17 cellular contexts compared by ENCODE assay signal in the genomic region with DNA sequence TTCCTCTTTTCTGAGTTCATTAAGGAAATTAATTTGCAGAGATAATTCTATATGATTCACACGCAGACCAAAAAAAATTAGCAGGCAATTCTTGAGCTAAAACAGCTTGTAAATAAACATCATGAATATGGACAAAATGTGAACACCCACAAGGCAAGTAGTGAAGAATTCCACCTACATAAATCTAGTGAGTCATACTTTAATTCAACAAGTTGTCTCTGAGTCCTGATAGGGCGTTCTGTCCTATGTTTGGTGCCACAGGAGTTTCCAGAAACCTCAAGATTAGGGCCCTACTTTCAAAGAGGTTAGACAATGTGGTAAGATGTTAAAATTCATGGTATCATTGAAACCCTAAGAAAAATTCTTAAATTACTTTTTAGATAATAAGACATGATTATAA.
DNase-seq lines count a peak whose midpoint lies in the region; ATAC-seq and TF ChIP-seq lines count a peak whose summit lies in the region.
"Had no signal": no experiment of that assay in that cellular context is flagged by ENCODE, and none has a peak within 500 bp of the region (broad histone marks: within the 10 kb centered on the region; RNA-seq: fewer than 3 reads in every experiment).

No MANE protein-coding gene starts in this region.

- TF ChIP-seq CTCF in activated CD8-positive, alpha-beta T cell treated with anti-CD3 and anti-CD28 coated beads for 36 hours (IDR thresholded peaks at IDR 0.05): no peak
- TF ChIP-seq CTCF in RWPE1 (conservative IDR thresholded peaks at IDR 0.05; ENCODE audit: low read depth): no peak
- TF ChIP-seq CTCF in esophagus squamous epithelium (IDR thresholded peaks at IDR 0.05): no peak
- no peak for TF ChIP-seq CTCF in stomach (IDR thresholded peaks at IDR 0.05)

- POLR2A ChIA-PET in activated CD8-positive, alpha-beta T cell treated with anti-CD3 and anti-CD28 coated beads for 36 hours (lab: Charles Lee): interaction anchor here (1.1 kb wide), 1 partner anchor 11 kb away, joined by 3 read pairs; no protein-coding TSS in a partner anchor
- POLR2A ChIA-PET in activated CD8-positive, alpha-beta T cell treated with anti-CD3 and anti-CD28 coated beads, Interleukin-2, amount 10 ng/mL, durations not matched to agents 7 days and 5 days (lab: Charles Lee): no interaction called here
- POLR2A ChIA-PET in RWPE1 (lab: Yijun Ruan, JAX; ENCODE audit: low non-redundant PET): no interaction called here
- POLR2A ChIA-PET in CD8-positive, alpha-beta memory T cell (lab: Charles Lee): no interaction called here

- no peak overlapping the region for H3K27ac Mint-ChIP-seq in activated CD8-positive, alpha-beta T cell treated with anti-CD3 and anti-CD28 coated beads for 36 hours
- no peak overlapping the region for H3K27ac Mint-ChIP-seq in activated CD8-positive, alpha-beta T cell treated with anti-CD3 and anti-CD28 coated beads, Interleukin-2, amount 10 ng/mL, durations not matched to agents 7 days and 5 days
- no peak overlapping the region for H3K27ac Mint-ChIP-seq in CD8-positive, alpha-beta memory T cell

- H3K27me3 ChIP-seq in esophagus squamous epithelium: no peaks in the 10 kb centered on the region
- no peaks in the 10 kb centered on the region for H3K27me3 ChIP-seq in stomach
- no peaks in the 10 kb centered on the region for H3K27me3 ChIP-seq in CD8-positive, alpha-beta memory T cell (ENCODE audit: insufficient read depth, low read length, poor library complexity, severe bottlenecking)
- H3K27me3 ChIP-seq: ascending aorta, SJSA1, tibial nerve had no signal

- no peak for TF ChIP-seq POLR2A in esophagus squamous epithelium (IDR thresholded peaks at IDR 0.05)
- TF ChIP-seq POLR2A in stomach (IDR thresholded peaks at IDR 0.05): no peak

- CTCF ChIA-PET in activated CD8-positive, alpha-beta T cell treated with anti-CD3 and anti-CD28 coated beads for 36 hours (lab: Charles Lee): no interaction called here
- CTCF ChIA-PET in activated CD8-positive, alpha-beta T cell treated with anti-CD3 and anti-CD28 coated beads, Interleukin-2, amount 10 ng/mL, durations not matched to agents 7 days and 5 days (lab: Charles Lee): no interaction called here
- CTCF ChIA-PET in RWPE1 (lab: Yijun Ruan, JAX): no interaction called here
- CTCF ChIA-PET in CD8-positive, alpha-beta memory T cell (lab: Charles Lee): no interaction called here

- H3K4me3 Mint-ChIP-seq in activated CD8-positive, alpha-beta T cell treated with anti-CD3 and anti-CD28 coated beads for 36 hours: no peak overlapping the region
- no peak overlapping the region for H3K4me3 Mint-ChIP-seq in activated CD8-positive, alpha-beta T cell treated with anti-CD3 and anti-CD28 coated beads, Interleukin-2, amount 10 ng/mL, durations not matched to agents 7 days and 5 days
- no peak overlapping the region for H3K4me3 Mint-ChIP-seq in CD8-positive, alpha-beta memory T cell

- H3K27ac ChIP-seq in RWPE1: no peak overlapping the region
- peak overlapping the region in 3 of 4 donors; percentile 50 to 78 (median 66) for H3K27ac ChIP-seq in esophagus squamous epithelium
- H3K27ac ChIP-seq in stomach: peak overlapping the region in 3 of 5 donors; percentile 12 to 60 (median 39)
- H3K27ac ChIP-seq in CD8-positive, alpha-beta memory T cell (ENCODE audit: low read depth, low read length): no peak overlapping the region
- H3K27ac ChIP-seq: ascending aorta, SJSA1 had no signal

- H3K4me1 Mint-ChIP-seq in activated CD8-positive, alpha-beta T cell treated with anti-CD3 and anti-CD28 coated beads for 36 hours (ENCODE audit: low read depth): peaks cover 72% of the 10 kb centered on the region
- H3K4me1 Mint-ChIP-seq in activated CD8-positive, alpha-beta T cell treated with anti-CD3 and anti-CD28 coated beads, Interleukin-2, amount 10 ng/mL, durations not matched to agents 7 days and 5 days (ENCODE audit: low read depth): peaks cover 35% of the 10 kb centered on the region
- H3K4me1 Mint-ChIP-seq in CD8-positive, alpha-beta memory T cell: peaks cover 31 to 70% (median 69%) of the 10 kb centered on the region in 3 donors

- DNase-seq in activated CD8-positive, alpha-beta T cell treated with anti-CD3 and anti-CD28 coated beads for 36 hours: peak; percentile 16
- no peak for DNase-seq in activated CD8-positive, alpha-beta T cell treated with anti-CD3 and anti-CD28 coated beads, Interleukin-2, amount 10 ng/mL, durations not matched to agents 7 days and 5 days
- DNase-seq in RWPE1 (ENCODE audit: low spot score): peak; percentile 54
- no peak for DNase-seq in esophagus squamous epithelium (lab: John Stamatoyannopoulos, UW)
- no peak for DNase-seq in stomach
- no peak for DNase-seq in CD8-positive, alpha-beta memory T cell
- DNase-seq in iPS-NIHi7 (ENCODE audit: extremely low spot score): no peak
- no peak for DNase-seq in NCI-H1417 treated with DMSO at 0.1 percent for 48 hours (lab: John Stamatoyannopoulos, UW)
- DNase-seq: activated T-cell treated with anti-CD3 and anti-CD28 coated beads, Interleukin-2, amount 50 U/mL, for 48 hours; hippocampal formation; KG1; NCI-H2029; NCI-H82 had no signal

- intact Hi-C loops in activated CD8-positive, alpha-beta T cell treated with anti-CD3 and anti-CD28 coated beads for 36 hours (cut with micrococcal nuclease): no loop called here
- intact Hi-C loops in esophagus squamous epithelium (cut with DNase I): no loop called here
- intact Hi-C loops in stomach (cut with DNase I; ENCODE audit: low total_unique reads): no loop called here

- H3K9me3 ChIP-seq in esophagus squamous epithelium (no peaks in the 10 kb centered on the region), stomach (no peaks in the 10 kb centered on the region)
- no peaks in the 10 kb centered on the region for H3K9me3 ChIP-seq in CD8-positive, alpha-beta memory T cell (ENCODE audit: low read length)
- H3K9me3 ChIP-seq: ascending aorta, SJSA1, tibial nerve had no signal

- H3K4me3 ChIP-seq in esophagus squamous epithelium (no peak overlapping the region), stomach (no peak overlapping the region)
- no peak overlapping the region for H3K4me3 ChIP-seq in CD8-positive, alpha-beta memory T cell (ENCODE audit: low read length)
- H3K4me3 ChIP-seq: ascending aorta, lung, SJSA1, tibial nerve had no signal

- no peaks in the 10 kb centered on the region for H3K27me3 Mint-ChIP-seq in activated CD8-positive, alpha-beta T cell treated with anti-CD3 and anti-CD28 coated beads for 36 hours
- no peaks in the 10 kb centered on the region for H3K27me3 Mint-ChIP-seq in activated CD8-positive, alpha-beta T cell treated with anti-CD3 and anti-CD28 coated beads, Interleukin-2, amount 10 ng/mL, durations not matched to agents 7 days and 5 days (ENCODE audit: low read depth)
- peaks cover 0 to 3% of the 10 kb centered on the region in 2 donors for H3K27me3 Mint-ChIP-seq in CD8-positive, alpha-beta memory T cell

- H3K36me3 Mint-ChIP-seq in activated CD8-positive, alpha-beta T cell treated with anti-CD3 and anti-CD28 coated beads for 36 hours (ENCODE audit: low read depth): peaks cover 11% of the 10 kb centered on the region
- H3K36me3 Mint-ChIP-seq in activated CD8-positive, alpha-beta T cell treated with anti-CD3 and anti-CD28 coated beads, Interleukin-2, amount 10 ng/mL, durations not matched to agents 7 days and 5 days (ENCODE audit: low read depth): peaks cover 8% of the 10 kb centered on the region
- peaks cover 4 to 10% (median 9%) of the 10 kb centered on the region in 3 donors for H3K36me3 Mint-ChIP-seq in CD8-positive, alpha-beta memory T cell

- H3K4me1 ChIP-seq in esophagus squamous epithelium (peaks cover 4 to 51% (median 13%) of the 10 kb centered on the region in 3 donors), stomach (peaks cover 0 to 41% (median 18%) of the 10 kb centered on the region in 4 donors)
- peaks cover 4% of the 10 kb centered on the region for H3K4me1 ChIP-seq in CD8-positive, alpha-beta memory T cell (ENCODE audit: insufficient read depth, low read length)

- ATAC-seq in activated CD8-positive, alpha-beta T cell treated with anti-CD3 and anti-CD28 coated beads for 36 hours: peak; percentile 61
- no peak for ATAC-seq in activated CD8-positive, alpha-beta T cell treated with anti-CD3 and anti-CD28 coated beads, Interleukin-2, amount 10 ng/mL, durations not matched to agents 7 days and 5 days

- H3K36me3 ChIP-seq in esophagus squamous epithelium (no peaks in the 10 kb centered on the region), stomach (no peaks in the 10 kb centered on the region)
- no peaks in the 10 kb centered on the region for H3K36me3 ChIP-seq in CD8-positive, alpha-beta memory T cell (ENCODE audit: insufficient read depth, low read length)
- H3K36me3 ChIP-seq: ascending aorta, SJSA1, tibial nerve had no signal

- WGBS in esophagus squamous epithelium, 2 donors: 28 to 47% methylated on average over 2 of the region's 2 CpGs
- 55 to 70% (median 65%) methylated on average over 2 of the region's 2 CpGs for WGBS in stomach, 5 donors

- H3K9me3 Mint-ChIP-seq in activated CD8-positive, alpha-beta T cell treated with anti-CD3 and anti-CD28 coated beads for 36 hours: no peaks in the 10 kb centered on the region
- H3K9me3 Mint-ChIP-seq in activated CD8-positive, alpha-beta T cell treated with anti-CD3 and anti-CD28 coated beads, Interleukin-2, amount 10 ng/mL, durations not matched to agents 7 days and 5 days (ENCODE audit: insufficient read depth): peaks cover 8% of the 10 kb centered on the region
- peaks cover 0 to 2% (median 0%) of the 10 kb centered on the region in 5 donors for H3K9me3 Mint-ChIP-seq in CD8-positive, alpha-beta memory T cell

- TF ChIP-seq EP300 in stomach (IDR thresholded peaks at IDR 0.05): no peak

Comparison
In these comparisons a context has a peak if more than half of its experiments do, and no peak if none do; other contexts are left out.
1. DNase-seq: peak in activated CD8-positive, alpha-beta T cell treated with anti-CD3 and anti-CD28 coated beads for 36 hours (single experiment) and RWPE1 (single experiment); none in activated CD8-positive, alpha-beta T cell treated with anti-CD3 and anti-CD28 coated beads, Interleukin-2, amount 10 ng/mL, durations not matched to agents 7 days and 5 days (single experiment), esophagus squamous epithelium (single experiment), stomach (single experiment), CD8-positive, alpha-beta memory T cell (0 of 5), iPS-NIHi7 (single experiment) and NCI-H1417 treated with DMSO at 0.1 percent for 48 hours (single experiment).
2. H3K27ac ChIP-seq: peak in esophagus squamous epithelium (3 of 4) and stomach (3 of 5); none in RWPE1 (single experiment) and CD8-positive, alpha-beta memory T cell (single experiment).